In genomic region chr7:77698042-77698625, GRCh38 we compare ENCODE assay signal across 8 cellular contexts. TPM values are rescaled to one million over a fixed set of nuclear protein-coding genes. Genes with fewer than 3 reads are reported as not detected.
DNase-seq lines count a peak whose midpoint lies in the region; ATAC-seq and TF ChIP-seq lines count a peak whose summit lies in the region.

No MANE protein-coding gene starts in this region.

- H3K9me3 Mint-ChIP-seq in activated T-cell treated with anti-CD3 and anti-CD28 coated beads, Interleukin-2, amount 50 U/mL, for 24 hours, result no peaks in the 10 kb centered on the region

- no peaks in the 10 kb centered on the region for H3K27me3 Mint-ChIP-seq in activated T-cell treated with anti-CD3 and anti-CD28 coated beads, Interleukin-2, amount 50 U/mL, for 24 hours

- H3K4me1 Mint-ChIP-seq in activated T-cell treated with anti-CD3 and anti-CD28 coated beads, Interleukin-2, amount 50 U/mL, for 24 hours (ENCODE audit: low read depth), result peaks cover 60% of the 10 kb centered on the region

- no peak for ATAC-seq in HG02840 (IDR thresholded peaks at IDR 0.05; ENCODE audit: low FRiP score, unreplicated experiment)

- H3K4me3 Mint-ChIP-seq in activated T-cell treated with anti-CD3 and anti-CD28 coated beads, Interleukin-2, amount 50 U/mL, for 24 hours, result peak overlapping the region; percentile 98

- TF ChIP-seq POLR2A in suprapubic skin (IDR thresholded peaks at IDR 0.05), result no peak

- no peak for TF ChIP-seq EP300 in suprapubic skin (IDR thresholded peaks at IDR 0.05)

- peaks cover 8% of the 10 kb centered on the region for H3K4me1 ChIP-seq in iPS-15b (ENCODE audit: control insufficient read depth, insufficient read depth, low read length)
- H3K4me1 ChIP-seq in suprapubic skin, result peaks cover 58% of the 10 kb centered on the region

- no peak overlapping the region for H3K9ac ChIP-seq in iPS-15b (ENCODE audit: low read depth, low read length)

- H3K4me3 ChIP-seq in WERI-Rb-1 (ENCODE audit: low read depth, low read length) (peak overlapping the region; percentile 76), iPS-15b (ENCODE audit: low read depth, low read length) (peak overlapping the region; percentile 95), suprapubic skin (peak overlapping the region; percentile 76)

- TF ChIP-seq CTCF in WERI-Rb-1 (IDR thresholded peaks at IDR 0.05; ENCODE audit: low read depth, low read length) (no peak), suprapubic skin (IDR thresholded peaks at IDR 0.05) (no peak)

- H3K9me3 ChIP-seq in WERI-Rb-1 (ENCODE audit: severe bottlenecking) (no peaks in the 10 kb centered on the region), iPS-15b (ENCODE audit: control insufficient read depth, insufficient read depth, low read length) (no peaks in the 10 kb centered on the region), suprapubic skin (no peaks in the 10 kb centered on the region)

- DNase-seq in activated T-cell treated with anti-CD3 and anti-CD28 coated beads, Interleukin-2, amount 50 U/mL, for 24 hours, result no peak
- DNase-seq in activated T-cell treated with anti-CD3 and anti-CD28 coated beads for 4 hours (no peak), WERI-Rb-1 (no peak), suprapubic skin (ENCODE audit: low spot score in 2 of 2) (no peak), NCI-H2171 (lab: John Stamatoyannopoulos, UW) (no peak), NCI-H2107 (lab: John Stamatoyannopoulos, UW) (no peak)

- H3K27ac Mint-ChIP-seq in activated T-cell treated with anti-CD3 and anti-CD28 coated beads, Interleukin-2, amount 50 U/mL, for 24 hours, result peak overlapping the region; percentile 97

- peaks cover 62% of the 10 kb centered on the region for H3K36me3 Mint-ChIP-seq in activated T-cell treated with anti-CD3 and anti-CD28 coated beads, Interleukin-2, amount 50 U/mL, for 24 hours (ENCODE audit: low read depth)

- peaks cover 19% of the 10 kb centered on the region for H3K36me3 ChIP-seq in WERI-Rb-1
- H3K36me3 ChIP-seq in iPS-15b (ENCODE audit: control insufficient read depth, insufficient read depth, low read length), result peaks cover 2% of the 10 kb centered on the region
- H3K36me3 ChIP-seq in suprapubic skin, result no peaks in the 10 kb centered on the region

- H3K27me3 ChIP-seq in WERI-Rb-1 (ENCODE audit: insufficient read depth, low read depth, severe bottlenecking), result no peaks in the 10 kb centered on the region
- H3K27me3 ChIP-seq in iPS-15b (ENCODE audit: control insufficient read depth, insufficient read depth, low read length), result no peaks in the 10 kb centered on the region
- no peaks in the 10 kb centered on the region for H3K27me3 ChIP-seq in suprapubic skin

- H3K27ac ChIP-seq in WERI-Rb-1 (peak overlapping the region; percentile 99), suprapubic skin (peak overlapping the region; percentile 94)

RNA-seq across cellular contexts. Expression of gene RSBN1L, which starts 1.9 kb away (rescaled TPM):
- total RNA-seq in suprapubic skin, result 10 to 100 TPM; 17.1 to 19.7 (median 18.3) TPM
